In genomic region chr17:63963123-63963522, GRCh38 we compare ENCODE assay signal across 32 cellular contexts. TPM values are rescaled to one million over a fixed set of nuclear protein-coding genes. Genes with fewer than 3 reads are reported as not detected.
A peak's percentile ranks its signal among the peaks of the same experiment; 100 is the strongest.
DNase-seq lines count a peak whose midpoint lies in the region; ATAC-seq, FAIRE-seq and TF ChIP-seq lines count a peak whose summit lies in the region.
"Had no signal": no experiment of that assay in that cellular context is flagged by ENCODE, and none has a peak within 500 bp of the region (broad histone marks: within the 10 kb centered on the region; RNA-seq: fewer than 3 reads in every experiment).

No MANE protein-coding gene starts in this region.

- H3K4me3 ChIP-seq in esophagus muscularis mucosa = no peak overlapping the region
- H3K4me3 ChIP-seq in psoas muscle = no peak overlapping the region
- H3K4me3 ChIP-seq: MG63, prostate gland, SK-N-MC had no signal

- ATAC-seq in left ventricle myocardium superior = peak; percentile 65
- ATAC-seq in psoas muscle = peak in 2 of 4 donors; percentile 11 to 29
- ATAC-seq in GM21619 (IDR thresholded peaks at IDR 0.05; ENCODE audit: unreplicated experiment) = no peak
- no peak for ATAC-seq in HG03039 (IDR thresholded peaks at IDR 0.05; ENCODE audit: unreplicated experiment)
- ATAC-seq: stimulated activated naive CD8-positive, alpha-beta T cell treated with anti-CD3 and anti-CD28 coated beads, Interleukin-15, amount 100 ng/mL, for 72 hours had no signal

- peak; percentile 5 for FAIRE-seq in urothelium cell line (lab: Jason Lieb, UNC)
- FAIRE-seq: GM19239, small intestine had no signal

- intact Hi-C loops in esophagus muscularis mucosa (cut with DNase I) = no loop called here
- intact Hi-C loops in left ventricle myocardium superior (cut with micrococcal nuclease) = no loop called here
- intact Hi-C loops in psoas muscle (cut with DNase I) = no loop called here

- TF ChIP-seq CTCF in esophagus muscularis mucosa (IDR thresholded peaks at IDR 0.05) = no peak
- TF ChIP-seq CTCF in psoas muscle (IDR thresholded peaks at IDR 0.05) = no peak

- H3K9me3 ChIP-seq in esophagus muscularis mucosa (no peaks in the 10 kb centered on the region), psoas muscle (no peaks in the 10 kb centered on the region)
- H3K9me3 ChIP-seq: MG63, neutrophil, prostate gland had no signal

- no peak for DNase-seq in esophagus muscularis mucosa (ENCODE audit: extremely low spot score)
- peak; percentile 52 for DNase-seq in left ventricle myocardium superior
- DNase-seq in psoas muscle = peak in 1 of 2 donors; percentile 79
- DNase-seq in urothelium cell line (ENCODE audit: low spot score) = no peak
- no peak for DNase-seq in activated CD8-positive, alpha-beta memory T cell treated with anti-CD3 and anti-CD28 coated beads, Interleukin-2, amount 50 U/mL, for 4 hours
- DNase-seq: activated gamma-delta T cell treated with Interleukin-2 at 50 U/mL for 16 hours; activated T-cell treated with anti-CD3 and anti-CD28 coated beads, Interleukin-2, amount 50 U/mL, for 24 hours; Calu3; cerebellar nuclear complex; DMS79 treated with DMSO at 0.1 percent for 48 hours; GF-D8; HCEC 1CT; KG1; mesenchymal stem cell; MG63; NCI-H226; NCI-H774; RPMI8226; small intestine; stimulated activated CD4-positive, alpha-beta T cell treated with anti-CD3 and anti-CD28 coated beads, Interleukin-1b, Interleukin-23, amount 100 ng/mL, for 48 hours; stimulated activated CD8-positive, alpha-beta memory T cell treated with anti-CD3 and anti-CD28 coated beads, Interleukin-4, amount 100 ng/mL, for 48 hours; stimulated activated naive CD8-positive, alpha-beta T cell treated with anti-CD3 and anti-CD28 coated beads, Interleukin-15, amount 100 ng/mL, for 72 hours; trophoblast cell had no signal

- H3K4me1 ChIP-seq in esophagus muscularis mucosa = peaks cover 25 to 35% (median 28%) of the 10 kb centered on the region in 4 donors
- H3K4me1 ChIP-seq in psoas muscle = peaks cover 41% of the 10 kb centered on the region
- H3K4me1 ChIP-seq: prostate gland had no signal

- 76% methylated on average over 4 of the region's 4 CpGs for WGBS in esophagus muscularis mucosa
- WGBS in psoas muscle, 3 donors = 16 to 36% (median 31%) methylated on average over 4 of the region's 4 CpGs

- H3K27me3 ChIP-seq in esophagus muscularis mucosa (peaks cover 0 to 14% (median 0%) of the 10 kb centered on the region in 4 donors), psoas muscle (ENCODE audit: insufficient read depth in 3 of 3, low read length in 2 of 3) (no peaks in the 10 kb centered on the region)
- H3K27me3 ChIP-seq: MG63 had no signal

- H3K27ac ChIP-seq in esophagus muscularis mucosa (replicated peaks in 1 of 4) = peak overlapping the region; percentile 43 to 73 (median 56)
- H3K27ac ChIP-seq in psoas muscle = peak overlapping the region; percentile 89
- H3K27ac ChIP-seq: C4-2B, neutrophil, prostate gland, SK-N-MC had no signal

- TF ChIP-seq POLR2A in esophagus muscularis mucosa (IDR thresholded peaks at IDR 0.05; ENCODE audit: low read depth) = no peak

- H3K36me3 ChIP-seq in esophagus muscularis mucosa = no peaks in the 10 kb centered on the region
- peaks cover 0 to 65% of the 10 kb centered on the region in 2 donors for H3K36me3 ChIP-seq in psoas muscle (ENCODE audit: insufficient read depth in 1 of 2, low read depth in 1 of 2)
- H3K36me3 ChIP-seq: MG63, neutrophil, prostate gland had no signal

- TF ChIP-seq EP300 in esophagus muscularis mucosa (IDR thresholded peaks at IDR 0.05) = no peak

RNA-seq across cellular contexts. Expression of gene SCN4A, which starts 9.6 kb away (rescaled TPM):
- total RNA-seq in esophagus muscularis mucosa (under 1 TPM; under 0.01 to 0.71 (median 0.20) TPM), left ventricle myocardium superior (0.32 TPM), psoas muscle (100 to 1,000 TPM in 2 of 4 donors, 10 to 100 TPM in 2; 45.9 to 137 (median 98.4) TPM)
- 10 to 100 TPM in 2 of 3 donors, 1 to 10 TPM in 1; 3.8 to 34.9 (median 14.7) TPM for polyA plus RNA-seq in psoas muscle
- total RNA-seq: Calu3 had no signal

RNA-seq across cellular contexts. Expression of gene CD79B, which starts 31.0 kb away (rescaled TPM):
- total RNA-seq in esophagus muscularis mucosa (1 to 10 TPM; 2.1 to 6.1 (median 5.8) TPM), left ventricle myocardium superior (5.7 TPM), psoas muscle (1 to 10 TPM; 2.8 to 5.7 (median 4.0) TPM)
- 1 to 10 TPM; 1.9 to 3.8 (median 3.7) TPM for polyA plus RNA-seq in psoas muscle
- total RNA-seq: Calu3, kidney epithelial cell had no signal

RNA-seq across cellular contexts. Expression of gene PRR29, which starts 35.0 kb away (rescaled TPM):
- total RNA-seq in esophagus muscularis mucosa = under 1 TPM in 3 of 4 donors, not detected in 1; 0.23 to 0.42 (median 0.39) TPM
- total RNA-seq in left ventricle myocardium superior = 0.20 TPM
- total RNA-seq in psoas muscle = under 1 TPM in 3 of 4 donors, not detected in 1; 0.19 to 0.47 (median 0.25) TPM
- polyA plus RNA-seq in psoas muscle = under 1 TPM; 0.09 to 0.13 (median 0.11) TPM

RNA-seq across cellular contexts. Expression of gene GH1, which starts 44.5 kb away (rescaled TPM):
- not detected for total RNA-seq in esophagus muscularis mucosa
- total RNA-seq in left ventricle myocardium superior = not detected
- total RNA-seq in psoas muscle = not detected
- polyA plus RNA-seq in psoas muscle = not detected
- total RNA-seq: Calu3; kidney epithelial cell; prostate gland; T-helper 1 cell treated with Interleukin-12 subunit alpha and Interleukin-12 subunit beta and Interleukin-4 antibody, amounts not matched to agents 30 ng/mL and 1 ng/mL, for 36 hours had no signal
- polyA plus RNA-seq: small intestine had no signal

RNA-seq across cellular contexts. Expression of gene CSHL1, which starts 52.1 kb away (rescaled TPM):
- not detected for total RNA-seq in esophagus muscularis mucosa
- not detected for total RNA-seq in left ventricle myocardium superior
- total RNA-seq in psoas muscle = not detected
- polyA plus RNA-seq in psoas muscle = not detected
- total RNA-seq: Calu3; kidney epithelial cell; T-helper 1 cell treated with Interleukin-12 subunit alpha and Interleukin-12 subunit beta and Interleukin-4 antibody, amounts not matched to agents 30 ng/mL and 1 ng/mL, for 36 hours had no signal
- polyA plus RNA-seq: small intestine had no signal

Comparison
In these comparisons a context has a peak if more than half of its experiments do, and no peak if none do; other contexts are left out.
1. RNA of gene SCN4A, which starts 9.6 kb away (total RNA-seq): 45.9 to 137 TPM in psoas muscle; 0.32 TPM in left ventricle myocardium superior (single experiment) and under 0.01 to 0.71 TPM in esophagus muscularis mucosa; every median in the first group is over 10 times any median in the second.